ENCODE assay signal across 25 cellular contexts in genomic region chr3:184914628-184915027, GRCh38.
"Had no signal": no experiment of that assay in that cellular context is flagged by ENCODE, and none has a peak within 500 bp of the region (broad histone marks: within the 10 kb centered on the region; RNA-seq: fewer than 3 reads in every experiment).

No MANE protein-coding gene starts in this region.

- H3K27me3 ChIP-seq: cardiac muscle cell, heart left ventricle, uterus had no signal

- DNase-seq: activated B cell treated with CpG ODN at 0.5 μM for 24 hours; activated CD4-positive, alpha-beta T cell treated with anti-CD3 and anti-CD28 coated beads for 36 hours; activated CD4-positive, alpha-beta T cell treated with anti-CD3 and anti-CD28 coated beads, Interleukin-2, amount 50 U/mL, for 4 hours; activated CD8-positive, alpha-beta memory T cell treated with anti-CD3 and anti-CD28 coated beads for 24 hours; activated CD8-positive, alpha-beta memory T cell treated with anti-CD3 and anti-CD28 coated beads, Interleukin-2, amount 50 U/mL, for 4 hours; activated naive CD4-positive, alpha-beta T cell; activated T-cell treated with anti-CD3 and anti-CD28 coated beads, Interleukin-2, amount 50 U/mL, for 4 hours; amniotic stem cell; effector CD4-positive, alpha-beta T cell; heart left ventricle; kidney; lower lobe of right lung; mesendoderm; mucosa of descending colon; stimulated activated CD4-positive, alpha-beta T cell treated with anti-CD3 and anti-CD28 coated beads, Interleukin-15, amount 100 ng/mL, for 24 hours; stimulated activated CD4-positive, alpha-beta T cell treated with anti-CD3 and anti-CD28 coated beads, Interleukin-2, amount 100 ng/mL, for 48 hours; stimulated activated CD8-positive, alpha-beta memory T cell treated with anti-CD3 and anti-CD28 coated beads, Interleukin-4, amount 100 ng/mL, for 48 hours; stimulated activated naive B cell treated with anti-CD40 and anti-IgM and Interleukin-4, amounts not matched to agents 10 μg/mL and 1 μg/mL and 100 μg/mL, for 72 hours; T-helper 1 cell; trophoblast cell; uterus had no signal

- H3K9me3 ChIP-seq: heart left ventricle, lower lobe of right lung, mucosa of descending colon, uterus had no signal

- H3K36me3 ChIP-seq: uterus had no signal

- H3K4me1 ChIP-seq: heart left ventricle, lower lobe of right lung, uterus had no signal

- H3K4me3 ChIP-seq: cardiac muscle cell, heart left ventricle, lower lobe of right lung, mucosa of descending colon, smooth muscle cell, uterus had no signal

- ATAC-seq: activated CD4-positive, alpha-beta T cell treated with anti-CD3 and anti-CD28 coated beads for 36 hours; activated T-cell treated with anti-CD3 and anti-CD28 coated beads, Interleukin-2, amount 50 U/mL, for 4 hours; heart left ventricle; left lobe of liver; lower lobe of right lung; mucosa of descending colon; sciatic nerve; stimulated activated naive B cell treated with anti-CD40 and anti-IgM and Interleukin-4, amounts not matched to agents 10 μg/mL and 1 μg/mL and 100 μg/mL, for 72 hours had no signal

- H3K27ac ChIP-seq: cardiac muscle cell, heart left ventricle, lower lobe of right lung, uterus had no signal
